Comparison of ENCODE assay signal across 18 cellular contexts in genomic region chr7:40948239-40948638, GRCh38.
DNase-seq lines count a peak whose midpoint lies in the region; ATAC-seq, FAIRE-seq and TF ChIP-seq lines count a peak whose summit lies in the region.
"Had no signal": no experiment of that assay in that cellular context is flagged by ENCODE, and none has a peak within 500 bp of the region (broad histone marks: within the 10 kb centered on the region; RNA-seq: fewer than 3 reads in every experiment).

No MANE protein-coding gene starts in this region.

- no peaks in the 10 kb centered on the region for H3K27me3 ChIP-seq in keratinocyte (ENCODE audit: control insufficient read depth, extremely low read depth, insufficient read depth, low read length)
- no peaks in the 10 kb centered on the region for H3K27me3 ChIP-seq in body of pancreas

- H3K9ac ChIP-seq in keratinocyte (ENCODE audit: control insufficient read depth, extremely low read depth, insufficient read depth, low read length), result no peak overlapping the region
- H3K9ac ChIP-seq: GM23248 had no signal

- no peak overlapping the region for H2AFZ ChIP-seq in keratinocyte (ENCODE audit: control insufficient read depth, low read length)
- H2AFZ ChIP-seq: GM23248 had no signal

- TF ChIP-seq CTCF in HEK293 (tag by site-specific recombination; IDR thresholded peaks at IDR 0.05) (no peak), VCaP (conservative IDR thresholded peaks at IDR 0.05) (no peak), keratinocyte (optimal IDR thresholded peaks at IDR 0.05 in 1 of 3, IDR thresholded peaks at IDR 0.05 in 1 of 3, conservative IDR thresholded peaks at IDR 0.05 in 1 of 3; ENCODE audit: extremely low read depth in 1 of 3, insufficient read depth in 2 of 3, low read length in 3 of 3) (no peak), body of pancreas (IDR thresholded peaks at IDR 0.05) (no peak)

- POLR2A ChIA-PET in HEK293 (lab: Yijun Ruan, JAX), result no interaction called here

- H3K36me3 ChIP-seq in HEK293 (ENCODE audit: control insufficient read depth in 2 of 2, insufficient read depth in 1 of 2, low read length in 2 of 2) (no peaks in the 10 kb centered on the region), keratinocyte (ENCODE audit: control insufficient read depth in 2 of 2, extremely low read depth in 1 of 2, insufficient read depth in 2 of 2, low read length in 2 of 2) (no peaks in the 10 kb centered on the region), body of pancreas (replicated peaks in 1 of 2; ENCODE audit: insufficient read depth in 1 of 2, low read depth in 2 of 2) (no peaks in the 10 kb centered on the region)
- H3K36me3 ChIP-seq: HAP-1 had no signal

- 74 to 83% methylated on average over 4 of the region's 5 CpGs for WGBS in body of pancreas, 2 donors

- dilution Hi-C loops in keratinocyte (cut with MboI; ENCODE audit: extremely low pct_ligation_motif_present, low sequenced_read_pairs), result no loop called here

- H3K79me2 ChIP-seq in keratinocyte (ENCODE audit: control insufficient read depth, insufficient read depth, low read length), result no peaks in the 10 kb centered on the region

- H3K9me1 ChIP-seq in keratinocyte (ENCODE audit: control insufficient read depth, extremely low read depth, insufficient read depth, low read length), result no peaks in the 10 kb centered on the region

- no peak overlapping the region for H3K27ac ChIP-seq in HEK293 (ENCODE audit: extremely low read depth, low read depth, low read length)
- peak overlapping the region; percentile 71 for H3K27ac ChIP-seq in VCaP
- H3K27ac ChIP-seq in keratinocyte (ENCODE audit: control insufficient read depth, insufficient read depth, low read length), result no peak overlapping the region
- no peak overlapping the region for H3K27ac ChIP-seq in body of pancreas
- H3K27ac ChIP-seq: GM23248 had no signal

- CTCF ChIA-PET in HEK293 (lab: Yijun Ruan, JAX), result no interaction called here

- no peak for TF ChIP-seq POLR2A in body of pancreas (IDR thresholded peaks at IDR 0.05)

- H3K9me3 ChIP-seq in HEK293 (ENCODE audit: control insufficient read depth, insufficient read depth, low read depth, low read length) (peaks cover 4% of the 10 kb centered on the region), keratinocyte (ENCODE audit: control insufficient read depth, low read depth, low read length) (peaks cover 3% of the 10 kb centered on the region), body of pancreas (peaks cover 0 to 17% (median 0%) of the 10 kb centered on the region in 3 donors)
- H3K9me3 ChIP-seq: HAP-1 had no signal

- no peaks in the 10 kb centered on the region for H4K20me1 ChIP-seq in keratinocyte (ENCODE audit: control insufficient read depth, extremely low read depth, insufficient read depth, low read length)

- intact Hi-C loops in body of pancreas (cut with DNase I), result no loop called here

- no peak for ATAC-seq in GM19455 (IDR thresholded peaks at IDR 0.05; ENCODE audit: unreplicated experiment)
- no peak for ATAC-seq in body of pancreas
- no peak for ATAC-seq in GM21423 (IDR thresholded peaks at IDR 0.05; ENCODE audit: unreplicated experiment)
- ATAC-seq: CD8-positive, alpha-beta T cell had no signal

- H3K4me1 ChIP-seq in HEK293 (ENCODE audit: control insufficient read depth, insufficient read depth, low read length) (no peaks in the 10 kb centered on the region), keratinocyte (ENCODE audit: control insufficient read depth, extremely low read depth, insufficient read depth, low read length) (peaks cover 10% of the 10 kb centered on the region), body of pancreas (no peaks in the 10 kb centered on the region)
- H3K4me1 ChIP-seq: Caco-2, HAP-1 had no signal

- peak; percentile 9 for FAIRE-seq in keratinocyte (lab: Jason Lieb, UNC)
- FAIRE-seq: G401.6, GM12892, GM19239 had no signal

- no peak overlapping the region for H3K4me2 ChIP-seq in keratinocyte (ENCODE audit: control insufficient read depth, extremely low read depth, insufficient read depth, low read depth, low read length)

- H3K4me3 ChIP-seq in HEK293 (ENCODE audit: low read depth, low read length) (no peak overlapping the region), keratinocyte (ENCODE audit: control insufficient read depth in 2 of 3, extremely low read depth in 1 of 3, insufficient read depth in 2 of 3, low read depth in 1 of 3, low read length in 3 of 3) (no peak overlapping the region), body of pancreas (no peak overlapping the region)
- H3K4me3 ChIP-seq: GM23248, HAP-1 had no signal

- DNase-seq in keratinocyte (ENCODE audit: low read depth, low spot score) (no peak), renal cortical epithelial cell (ENCODE audit: low read depth) (peak; percentile 6), body of pancreas (no peak), NCI-H187 (lab: John Stamatoyannopoulos, UW) (no peak)
- DNase-seq: C1 segment of cervical spinal cord; Caco-2; CD8-positive, alpha-beta T cell; DMS153; DND-41; GM23248 had no signal

TF ChIP-seq in HEK293, 187 proteins besides CTCF, POLR2A, EP300 and RAD21:
- no peak for TF ChIP-seq ZBTB17 (tag by site-specific recombination; IDR thresholded peaks at IDR 0.05)
- TF ChIP-seq ZNF513 (tag by site-specific recombination; IDR thresholded peaks at IDR 0.05), result peak; percentile 64
